In genomic region chr4:187470061-187470460, GRCh38 we compare ENCODE assay signal across 7 cellular contexts.
"Had no signal": no experiment of that assay in that cellular context is flagged by ENCODE, and none has a peak within 500 bp of the region (broad histone marks: within the 10 kb centered on the region; RNA-seq: fewer than 3 reads in every experiment).

No MANE protein-coding gene starts in this region.

- DNase-seq: GM23248, GOT3, H7, HFFc6 had no signal

- H3K27ac ChIP-seq: GM23248, HL-60 had no signal

- H3K9ac ChIP-seq: GM23248 had no signal

- H3K9me3 Mint-ChIP-seq: HFFc6 had no signal

- H3K36me3 ChIP-seq: HAP-1 had no signal

- H3K4me1 ChIP-seq: HAP-1 had no signal

- H3K4me3 ChIP-seq: GM23248, HAP-1, K562 had no signal

- H3K27ac Mint-ChIP-seq: HFFc6 had no signal

- H2AFZ ChIP-seq: GM23248 had no signal

- H3K9me3 ChIP-seq: HAP-1 had no signal

- H3K4me3 Mint-ChIP-seq: HFFc6 had no signal
